In the genomic region with DNA sequence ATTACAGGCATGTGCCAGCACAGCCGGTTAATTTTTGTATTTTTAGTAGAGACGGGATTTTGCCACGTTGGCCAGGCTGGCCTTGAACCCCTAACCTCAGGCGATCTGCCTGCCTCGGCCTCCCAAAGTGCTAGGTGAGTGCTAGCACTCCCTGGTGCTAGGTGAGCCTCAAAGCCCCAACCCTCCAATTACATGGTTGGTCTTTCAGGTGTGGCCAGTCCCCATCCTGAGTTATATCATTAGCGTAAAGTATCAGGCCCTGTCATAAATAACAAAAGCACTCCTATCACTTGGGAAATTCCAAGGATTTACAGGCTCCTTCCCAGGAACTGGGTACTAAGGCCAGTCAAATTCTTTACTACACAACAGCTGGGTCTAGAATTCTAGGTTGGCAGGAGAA, we compare ENCODE assay signal across 34 cellular contexts.
"Had no signal": no experiment of that assay in that cellular context is flagged by ENCODE, and none has a peak within 500 bp of the region (broad histone marks: within the 10 kb centered on the region; RNA-seq: fewer than 3 reads in every experiment).

No MANE protein-coding gene starts in this region.

- H3K27ac ChIP-seq: adrenal gland, ascending aorta, epithelial cell of prostate, esophagus squamous epithelium, WERI-Rb-1 had no signal

- H3K9me3 Mint-ChIP-seq: activated CD4-positive, alpha-beta memory T cell treated with anti-CD3 and anti-CD28 coated beads for 36 hours; activated CD4-positive, alpha-beta T cell treated with anti-CD3 and anti-CD28 coated beads, Interleukin-2, amount 10 ng/mL, durations not matched to agents 24 days and 14 days; activated naive CD4-positive, alpha-beta T cell treated with anti-CD3 and anti-CD28 coated beads for 36 hours; activated naive CD4-positive, alpha-beta T cell treated with anti-CD3 and anti-CD28 coated beads, Interleukin-2, amount 50 U/mL, for 24 hours; activated naive CD8-positive, alpha-beta T cell treated with anti-CD3 and anti-CD28 coated beads for 36 hours; activated naive CD8-positive, alpha-beta T cell treated with anti-CD3 and anti-CD28 coated beads, Interleukin-2, amount 50 U/mL, for 24 hours; central memory CD8-positive, alpha-beta T cell; effector memory CD8-positive, alpha-beta T cell; T-helper 2 cell treated with Interferon-gamma antibody and Interleukin-4, amounts not matched to agents 5 μg/mL and 100 μg/mL, for 36 hours had no signal

- H3K36me3 ChIP-seq: adrenal gland, esophagus squamous epithelium had no signal

- H3K4me3 Mint-ChIP-seq: activated CD4-positive, alpha-beta memory T cell treated with anti-CD3 and anti-CD28 coated beads for 36 hours; activated CD4-positive, alpha-beta T cell treated with anti-CD3 and anti-CD28 coated beads for 36 hours; activated CD4-positive, alpha-beta T cell treated with anti-CD3 and anti-CD28 coated beads, Interleukin-2, amount 10 ng/mL, durations not matched to agents 24 days and 14 days; activated CD8-positive, alpha-beta memory T cell treated with anti-CD3 and anti-CD28 coated beads, Interleukin-2, amount 10 ng/mL, durations not matched to agents 7 days and 5 days; activated CD8-positive, alpha-beta T cell treated with anti-CD3 and anti-CD28 coated beads, Interleukin-2, amount 10 ng/mL, durations not matched to agents 7 days and 5 days; activated naive CD4-positive, alpha-beta T cell treated with anti-CD3 and anti-CD28 coated beads for 36 hours; activated naive CD4-positive, alpha-beta T cell treated with anti-CD3 and anti-CD28 coated beads, Interleukin-2, amount 50 U/mL, for 24 hours; activated naive CD8-positive, alpha-beta T cell treated with anti-CD3 and anti-CD28 coated beads for 36 hours; activated naive CD8-positive, alpha-beta T cell treated with anti-CD3 and anti-CD28 coated beads, Interleukin-2, amount 50 U/mL, for 24 hours; activated T-helper 1 cell treated with anti-CD3 and anti-CD28 coated beads, Interleukin-12 subunit alpha, Interleukin-12 subunit beta, Interleukin-2, Interleukin-4 antibody, amounts not matched to agents 30 ng/mL and 10 ng/mL and 1 ng/mL, durations not matched to agents 14 hours and 24 hours and 36 hours; brain; central memory CD8-positive, alpha-beta T cell; effector memory CD8-positive, alpha-beta T cell; T-helper 17 cell; T-helper 2 cell treated with Interferon-gamma antibody and Interleukin-4, amounts not matched to agents 5 μg/mL and 100 μg/mL, for 36 hours had no signal

- H3K4me1 Mint-ChIP-seq: activated CD4-positive, alpha-beta T cell treated with anti-CD3 and anti-CD28 coated beads for 36 hours; activated CD8-positive, alpha-beta memory T cell treated with anti-CD3 and anti-CD28 coated beads, Interleukin-2, amount 10 ng/mL, durations not matched to agents 7 days and 5 days; activated naive CD4-positive, alpha-beta T cell treated with anti-CD3 and anti-CD28 coated beads, Interleukin-2, amount 50 U/mL, for 24 hours; activated naive CD8-positive, alpha-beta T cell treated with anti-CD3 and anti-CD28 coated beads for 36 hours; activated naive CD8-positive, alpha-beta T cell treated with anti-CD3 and anti-CD28 coated beads, Interleukin-2, amount 50 U/mL, for 24 hours; T-helper 17 cell had no signal

- H3K27me3 ChIP-seq: adrenal gland, ascending aorta, esophagus squamous epithelium had no signal

- DNase-seq: activated CD4-positive, alpha-beta memory T cell treated with anti-CD3 and anti-CD28 coated beads for 36 hours; activated CD4-positive, alpha-beta T cell treated with anti-CD3 and anti-CD28 coated beads for 36 hours; activated CD4-positive, alpha-beta T cell treated with anti-CD3 and anti-CD28 coated beads, Interleukin-2, amount 10 ng/mL, durations not matched to agents 24 days and 14 days; activated CD4-positive, CD25-positive, alpha-beta regulatory T cell; activated CD4-positive, CD25-positive, alpha-beta regulatory T cell treated with anti-CD3 and anti-CD28 coated beads, Interleukin-2, amount 50 U/mL, for 72 hours; activated CD8-positive, alpha-beta memory T cell treated with anti-CD3 and anti-CD28 coated beads, Interleukin-2, amount 10 ng/mL, durations not matched to agents 7 days and 5 days; activated CD8-positive, alpha-beta memory T cell treated with anti-CD3 and anti-CD28 coated beads, Interleukin-2, amount 50 U/mL, for 4 hours; activated CD8-positive, alpha-beta T cell treated with anti-CD3 and anti-CD28 coated beads, Interleukin-2, amount 10 ng/mL, durations not matched to agents 7 days and 5 days; activated effector memory CD4-positive, alpha-beta T cell treated with anti-CD3 and anti-CD28 coated beads, Interleukin-2, amount 50 U/mL, for 16 hours; activated naive CD4-positive, alpha-beta T cell treated with anti-CD3 and anti-CD28 coated beads for 36 hours; activated naive CD8-positive, alpha-beta T cell treated with anti-CD3 and anti-CD28 coated beads for 36 hours; activated naive CD8-positive, alpha-beta T cell treated with anti-CD3 and anti-CD28 coated beads, Interleukin-2, amount 50 U/mL, for 24 hours; activated T-cell treated with anti-CD3 and anti-CD28 coated beads, Interleukin-2, amount 50 U/mL, for 1 hour; activated T-cell treated with anti-CD3 and anti-CD28 coated beads, Interleukin-2, amount 50 U/mL, for 48 hours; adrenal gland; cortex of kidney; dermis blood vessel endothelial cell; effector CD4-positive, alpha-beta T cell; effector memory CD8-positive, alpha-beta T cell; esophagus squamous epithelium; foreskin melanocyte; head of caudate nucleus; T-helper 1 cell; T-helper 17 cell; T1000; WERI-Rb-1 had no signal

- H3K27me3 Mint-ChIP-seq: activated CD4-positive, alpha-beta memory T cell treated with anti-CD3 and anti-CD28 coated beads for 36 hours; activated CD4-positive, alpha-beta T cell treated with anti-CD3 and anti-CD28 coated beads for 36 hours; activated CD4-positive, alpha-beta T cell treated with anti-CD3 and anti-CD28 coated beads, Interleukin-2, amount 10 ng/mL, durations not matched to agents 24 days and 14 days; activated CD8-positive, alpha-beta memory T cell treated with anti-CD3 and anti-CD28 coated beads, Interleukin-2, amount 10 ng/mL, durations not matched to agents 7 days and 5 days; activated naive CD4-positive, alpha-beta T cell treated with anti-CD3 and anti-CD28 coated beads, Interleukin-2, amount 50 U/mL, for 24 hours; activated naive CD8-positive, alpha-beta T cell treated with anti-CD3 and anti-CD28 coated beads for 36 hours; activated naive CD8-positive, alpha-beta T cell treated with anti-CD3 and anti-CD28 coated beads, Interleukin-2, amount 50 U/mL, for 24 hours; brain; central memory CD8-positive, alpha-beta T cell; effector memory CD8-positive, alpha-beta T cell; T-helper 17 cell had no signal

- H3K9me3 ChIP-seq: adrenal gland, esophagus squamous epithelium had no signal

- ATAC-seq: activated CD8-positive, alpha-beta memory T cell treated with anti-CD3 and anti-CD28 coated beads, Interleukin-2, amount 10 ng/mL, durations not matched to agents 7 days and 5 days; activated CD8-positive, alpha-beta T cell treated with anti-CD3 and anti-CD28 coated beads, Interleukin-2, amount 10 ng/mL, durations not matched to agents 7 days and 5 days; activated naive CD8-positive, alpha-beta T cell treated with anti-CD3 and anti-CD28 coated beads, Interleukin-2, amount 50 U/mL, for 24 hours; effector memory CD8-positive, alpha-beta T cell; T-helper 17 cell had no signal

- H3K4me1 ChIP-seq: adrenal gland, ascending aorta, esophagus squamous epithelium had no signal

- H3K4me3 ChIP-seq: adrenal gland, ascending aorta, esophagus squamous epithelium had no signal

- H3K27ac Mint-ChIP-seq: activated CD4-positive, alpha-beta memory T cell treated with anti-CD3 and anti-CD28 coated beads for 36 hours; activated CD4-positive, alpha-beta T cell treated with anti-CD3 and anti-CD28 coated beads for 36 hours; activated CD4-positive, alpha-beta T cell treated with anti-CD3 and anti-CD28 coated beads, Interleukin-2, amount 10 ng/mL, durations not matched to agents 24 days and 14 days; activated CD8-positive, alpha-beta memory T cell treated with anti-CD3 and anti-CD28 coated beads, Interleukin-2, amount 10 ng/mL, durations not matched to agents 7 days and 5 days; activated CD8-positive, alpha-beta T cell treated with anti-CD3 and anti-CD28 coated beads, Interleukin-2, amount 10 ng/mL, durations not matched to agents 7 days and 5 days; activated naive CD4-positive, alpha-beta T cell treated with anti-CD3 and anti-CD28 coated beads for 36 hours; activated naive CD4-positive, alpha-beta T cell treated with anti-CD3 and anti-CD28 coated beads, Interleukin-2, amount 50 U/mL, for 24 hours; activated naive CD8-positive, alpha-beta T cell treated with anti-CD3 and anti-CD28 coated beads for 36 hours; activated naive CD8-positive, alpha-beta T cell treated with anti-CD3 and anti-CD28 coated beads, Interleukin-2, amount 50 U/mL, for 24 hours; activated T-helper 1 cell treated with anti-CD3 and anti-CD28 coated beads, Interleukin-12 subunit alpha, Interleukin-12 subunit beta, Interleukin-2, Interleukin-4 antibody, amounts not matched to agents 30 ng/mL and 10 ng/mL and 1 ng/mL, durations not matched to agents 14 hours and 24 hours and 36 hours; activated T-helper 2 cell treated with anti-CD3 and anti-CD28 coated beads, Interferon-gamma antibody, Interleukin-2, Interleukin-4, amounts not matched to agents 10 μg/mL and 5 μg/mL and 100 μg/mL, durations not matched to agents 14 hours and 24 hours and 36 hours; brain; T-helper 17 cell; T-helper 2 cell treated with Interferon-gamma antibody and Interleukin-4, amounts not matched to agents 5 μg/mL and 100 μg/mL, for 36 hours had no signal
